8 cellular contexts compared by ENCODE assay signal in genomic region chr6:27495386-27496135, GRCh38. TPM values are rescaled to one million over a fixed set of nuclear protein-coding genes. Genes with fewer than 3 reads are reported as not detected.
A peak's percentile ranks its signal among the peaks of the same experiment; 100 is the strongest.
DNase-seq lines count a peak whose midpoint lies in the region; ATAC-seq and TF ChIP-seq lines count a peak whose summit lies in the region.

No MANE protein-coding gene starts in this region.

- TF ChIP-seq CTCF in GM13977 (IDR thresholded peaks at IDR 0.05; ENCODE audit: extremely low read depth, insufficient read depth, missing control alignments) (peak; percentile 11), WTC11 (IDR thresholded peaks at IDR 0.05) (no peak)

- H3K4me1 Mint-ChIP-seq in WTC11 = peaks cover 10% of the 10 kb centered on the region
- H3K4me1 Mint-ChIP-seq in effector memory CD8-positive, alpha-beta T cell (ENCODE audit: low read depth in 2 of 2) = peaks cover 9 to 17% of the 10 kb centered on the region in 2 donors

- H3K27ac Mint-ChIP-seq in WTC11 = peak overlapping the region; percentile 30; the same call in 1 of the 2 replicates
- no peak overlapping the region for H3K27ac Mint-ChIP-seq in effector memory CD8-positive, alpha-beta T cell

- no peaks in the 10 kb centered on the region for H3K9me3 ChIP-seq in mucosa of rectum (ENCODE audit: control insufficient read depth in 2 of 2, low read length in 2 of 2)
- H3K9me3 ChIP-seq in subcutaneous abdominal adipose tissue (ENCODE audit: control insufficient read depth in 5 of 5, low read length in 5 of 5) = no peaks in the 10 kb centered on the region

- POLR2A ChIA-PET in WTC11 (lab: Charles Lee) = interaction anchor here (0.6 to 1.5 kb wide), 2 partner anchors 17 to 213 kb away, joined by 4 read pairs; no protein-coding TSS in a partner anchor

- CTCF ChIA-PET in WTC11 (lab: Charles Lee) = interaction anchor here (0.6 to 1.9 kb wide), 13 partner anchors 10 to 317 kb away, joined by 3 to 11 read pairs (median 5); partner anchors contain the start of genes POM121L2 and ZNF184

- no peaks in the 10 kb centered on the region for H3K36me3 ChIP-seq in mucosa of rectum (ENCODE audit: control insufficient read depth in 2 of 2, insufficient read depth in 2 of 2, low read length in 2 of 2)
- no peaks in the 10 kb centered on the region for H3K36me3 ChIP-seq in subcutaneous abdominal adipose tissue (ENCODE audit: control insufficient read depth in 5 of 5, insufficient read depth in 5 of 5, low read length in 5 of 5)

- DNase-seq in GM13977 (ENCODE audit: low spot score) (peak; percentile 38), WTC11 (ENCODE audit: low spot score) (peak; percentile 89), cerebellar nuclear complex (lab: John Stamatoyannopoulos, UW) (no peak)
- DNase-seq in effector memory CD8-positive, alpha-beta T cell = peak in 2 of 3 experiments; percentile 10 to 30

- no peak overlapping the region for H3K27ac ChIP-seq in mucosa of rectum (ENCODE audit: low read depth in 2 of 2, low read length in 2 of 2)
- peak overlapping the region; percentile 66 for H3K27ac ChIP-seq in subcutaneous abdominal adipose tissue (ENCODE audit: low read depth, low read length)

- ATAC-seq in HG03521 (IDR thresholded peaks at IDR 0.05; ENCODE audit: unreplicated experiment) (peak; percentile 40), WTC11 (peak; percentile 89), HG03139 (IDR thresholded peaks at IDR 0.05; ENCODE audit: unreplicated experiment) (no peak)
- peak; percentile 49 for ATAC-seq in effector memory CD8-positive, alpha-beta T cell (replicated peaks)

- H3K4me1 ChIP-seq in mucosa of rectum (ENCODE audit: control insufficient read depth in 2 of 2, insufficient read depth in 2 of 2, low read length in 2 of 2) (peaks cover 0 to 4% of the 10 kb centered on the region in 2 donors), subcutaneous abdominal adipose tissue (ENCODE audit: control insufficient read depth in 5 of 5, insufficient read depth in 5 of 5, low read length in 5 of 5) (peaks cover 0 to 13% (median 11%) of the 10 kb centered on the region in 5 donors)

- H3K4me3 ChIP-seq in mucosa of rectum (ENCODE audit: low read length in 2 of 2) = peak overlapping the region; percentile 40 to 69
- H3K4me3 ChIP-seq in subcutaneous abdominal adipose tissue (ENCODE audit: low read depth in 1 of 5, low read length in 5 of 5) = peak overlapping the region; percentile 60 to 93 (median 75)

- H3K4me3 Mint-ChIP-seq in WTC11 = peak overlapping the region; percentile 91
- peak overlapping the region; percentile 46 to 60 for H3K4me3 Mint-ChIP-seq in effector memory CD8-positive, alpha-beta T cell

- H3K9ac ChIP-seq in mucosa of rectum (ENCODE audit: low read depth in 1 of 2, low read length in 2 of 2) (peak overlapping the region in 1 of 2 donors; percentile 8), subcutaneous abdominal adipose tissue (ENCODE audit: low read length in 5 of 5) (peak overlapping the region; percentile 54 to 82 (median 71))

- in situ Hi-C loops in GM13977 (cut with MboI; ENCODE audit: low pct_unique_long_range_greater_than_20kb, low sequenced_read_pairs, unreplicated experiment) = no loop called here

- H3K27me3 ChIP-seq in mucosa of rectum (ENCODE audit: control insufficient read depth in 2 of 2, insufficient read depth in 2 of 2, low read length in 2 of 2) = peaks cover 15 to 18% of the 10 kb centered on the region in 2 donors
- H3K27me3 ChIP-seq in subcutaneous abdominal adipose tissue (ENCODE audit: control insufficient read depth in 5 of 5, insufficient read depth in 4 of 5, low read length in 5 of 5) = peaks cover 0 to 4% (median 0%) of the 10 kb centered on the region in 5 donors

- peaks cover 14% of the 10 kb centered on the region for H3K27me3 Mint-ChIP-seq in WTC11 (ENCODE audit: low read depth)
- peaks cover 52 to 55% of the 10 kb centered on the region in 2 donors for H3K27me3 Mint-ChIP-seq in effector memory CD8-positive, alpha-beta T cell

- no peaks in the 10 kb centered on the region for H3K36me3 Mint-ChIP-seq in WTC11
- peaks cover 10% of the 10 kb centered on the region for H3K36me3 Mint-ChIP-seq in effector memory CD8-positive, alpha-beta T cell (ENCODE audit: insufficient read depth)

- H3K9me3 Mint-ChIP-seq in WTC11 = no peaks in the 10 kb centered on the region
- H3K9me3 Mint-ChIP-seq in effector memory CD8-positive, alpha-beta T cell = no peaks in the 10 kb centered on the region

TF ChIP-seq in WTC11, 78 proteins besides CTCF, POLR2A, EP300 and RAD21 (continues in another document):
- TF ChIP-seq ETV6 (CRISPR knock-in tag; IDR thresholded peaks at IDR 0.05) (peak; percentile 74), FOXK1 (CRISPR knock-in tag; IDR thresholded peaks at IDR 0.05) (peak; percentile 39; the same call in 1 of the 2 replicates), KAT7 (CRISPR knock-in tag; IDR thresholded peaks at IDR 0.05; ENCODE audit: borderline replicate concordance) (0 out of 2 replicates have a peak, but pooled peaks have one; percentile 29), ZNF138 (CRISPR knock-in tag; conservative IDR thresholded peaks at IDR 0.05) (no peak), MLX (CRISPR knock-in tag; IDR thresholded peaks at IDR 0.05) (no peak), MXD4 (CRISPR knock-in tag; IDR thresholded peaks at IDR 0.05; ENCODE audit: borderline replicate concordance) (no peak), E2F5 (CRISPR knock-in tag; IDR thresholded peaks at IDR 0.05) (no peak), ZNF416 (CRISPR knock-in tag; IDR thresholded peaks at IDR 0.05) (0 out of 2 replicates have a peak, but pooled peaks have one; percentile 25), HMGA2 (CRISPR knock-in tag; IDR thresholded peaks at IDR 0.05) (no peak), ZNF121 (CRISPR knock-in tag; IDR thresholded peaks at IDR 0.05) (no peak), NFATC4 (CRISPR knock-in tag; IDR thresholded peaks at IDR 0.05) (no peak), STAT6 (CRISPR knock-in tag; conservative IDR thresholded peaks at IDR 0.05; ENCODE audit: low read depth) (no peak), ZBTB21 (CRISPR knock-in tag; IDR thresholded peaks at IDR 0.05; ENCODE audit: borderline replicate concordance) (peak; percentile 99), AFF4 (CRISPR knock-in tag; IDR thresholded peaks at IDR 0.05; ENCODE audit: borderline replicate concordance) (no peak), SMAD4 (CRISPR knock-in tag; IDR thresholded peaks at IDR 0.05) (no peak)

RNA-seq across cellular contexts. Expression of gene ZNF184, which starts 22.7 kb away (rescaled TPM):
- 6.7 to 7.1 TPM (median 7.0 TPM) in 3 replicates for total RNA-seq in WTC11 (2021)

Comparison
In these comparisons a context has a peak if more than half of its experiments do, and no peak if none do; other contexts are left out.
1. DNase-seq: peak in GM13977 (single experiment), WTC11 (single experiment) and effector memory CD8-positive, alpha-beta T cell (2 of 3); none in cerebellar nuclear complex (0 of 2).